In genomic region chr14:105851716-105852377, GRCh38 we compare ENCODE assay signal across 19 cellular contexts.
A peak's percentile ranks its signal among the peaks of the same experiment; 100 is the strongest.
DNase-seq lines count a peak whose midpoint lies in the region; ATAC-seq, FAIRE-seq and TF ChIP-seq lines count a peak whose summit lies in the region.
"Had no signal": no experiment of that assay in that cellular context is flagged by ENCODE, and none has a peak within 500 bp of the region (broad histone marks: within the 10 kb centered on the region; RNA-seq: fewer than 3 reads in every experiment).

No MANE protein-coding gene starts in this region.

- WGBS in testis, 2 donors = 82 to 84% methylated on average over 14 to 26 of the region's 26 CpGs

- FAIRE-seq in GM19239 (lab: Jason Lieb, UNC) = peak; percentile 23
- FAIRE-seq: HTR-8/SVneo had no signal

- DNase-seq in activated naive CD4-positive, alpha-beta T cell treated with anti-CD3 and anti-CD28 coated beads, Interleukin-2, amount 50 U/mL, for 16 hours = peak; percentile 7
- DNase-seq in activated naive CD4-positive, alpha-beta T cell (lab: John Stamatoyannopoulos, UW) = no peak
- DNase-seq in GM19239 (ENCODE audit: insufficient read length, low spot score) (no peak), ecto neural progenitor cell (ENCODE audit: low spot score) (peak; percentile 29), testis (peak; percentile 9), foreskin keratinocyte (no peak), AML-193 (lab: John Stamatoyannopoulos, UW) (no peak), NCI-H187 treated with DMSO at 0.1 percent for 48 hours (lab: John Stamatoyannopoulos, UW) (no peak)
- DNase-seq: activated CD4-positive, alpha-beta T cell treated with anti-CD3 and anti-CD28 coated beads, Interleukin-2, amount 50 U/mL, for 1 hour; amygdala; CD4-positive, CD25-positive, alpha-beta regulatory T cell; midbrain; MV-4-11; retina had no signal

- H3K27ac ChIP-seq in testis (no peak overlapping the region), foreskin keratinocyte (no peak overlapping the region)
- H3K27ac ChIP-seq: cardiac muscle cell, vagina had no signal

- no peaks in the 10 kb centered on the region for H3K27me3 ChIP-seq in testis
- H3K27me3 ChIP-seq in foreskin keratinocyte = no peaks in the 10 kb centered on the region
- H3K27me3 ChIP-seq: cardiac muscle cell, vagina had no signal

- no peaks in the 10 kb centered on the region for H3K36me3 ChIP-seq in testis (ENCODE audit: low read depth, missing control alignments)
- H3K36me3 ChIP-seq: cardiac muscle cell, vagina had no signal

- no peak overlapping the region for H3K4me3 ChIP-seq in testis
- H3K4me3 ChIP-seq: cardiac muscle cell, vagina had no signal

- intact Hi-C loops in testis (cut with DNase I; ENCODE audit: low total_unique reads) = no loop called here

- no peak for TF ChIP-seq POLR2A in testis (IDR thresholded peaks at IDR 0.05)

- TF ChIP-seq CTCF in testis (IDR thresholded peaks at IDR 0.05) = no peak
- no peak for TF ChIP-seq CTCF in foreskin keratinocyte (conservative IDR thresholded peaks at IDR 0.05)

- H3K4me1 ChIP-seq in testis (no peaks in the 10 kb centered on the region), foreskin keratinocyte (no peaks in the 10 kb centered on the region)
- H3K4me1 ChIP-seq: vagina had no signal

- H3K9me3 ChIP-seq in testis = no peaks in the 10 kb centered on the region
- H3K9me3 ChIP-seq: vagina had no signal

- no peak for ATAC-seq in foreskin keratinocyte
- ATAC-seq: natural killer cell treated with Interleukin-12 subunit alpha and Interleukin-12 subunit beta and Interleukin-15 and Interleukin-18, amount 100 ng/mL, for 72 hours; T-cell had no signal

Comparison
In these comparisons a context has a peak if more than half of its experiments do, and no peak if none do; other contexts are left out.
1. DNase-seq: peak in activated naive CD4-positive, alpha-beta T cell treated with anti-CD3 and anti-CD28 coated beads, Interleukin-2, amount 50 U/mL, for 16 hours (single experiment), ecto neural progenitor cell (single experiment) and testis (single experiment); none in activated naive CD4-positive, alpha-beta T cell (0 of 4), GM19239 (single experiment), foreskin keratinocyte (0 of 2), AML-193 (0 of 2) and NCI-H187 treated with DMSO at 0.1 percent for 48 hours (single experiment).